Comparison of ENCODE assay signal across 1 cellular context in genomic region chr1:243756529-243756928, GRCh38.
A peak's percentile ranks its signal among the peaks of the same experiment; 100 is the strongest.
TF ChIP-seq lines count a peak whose summit lies in the region.

No MANE protein-coding gene starts in this region.

TF ChIP-seq in HEK293T, 16 proteins besides CTCF, POLR2A, EP300 and RAD21 (continued from another document):
- TF ChIP-seq, protein P1, sequence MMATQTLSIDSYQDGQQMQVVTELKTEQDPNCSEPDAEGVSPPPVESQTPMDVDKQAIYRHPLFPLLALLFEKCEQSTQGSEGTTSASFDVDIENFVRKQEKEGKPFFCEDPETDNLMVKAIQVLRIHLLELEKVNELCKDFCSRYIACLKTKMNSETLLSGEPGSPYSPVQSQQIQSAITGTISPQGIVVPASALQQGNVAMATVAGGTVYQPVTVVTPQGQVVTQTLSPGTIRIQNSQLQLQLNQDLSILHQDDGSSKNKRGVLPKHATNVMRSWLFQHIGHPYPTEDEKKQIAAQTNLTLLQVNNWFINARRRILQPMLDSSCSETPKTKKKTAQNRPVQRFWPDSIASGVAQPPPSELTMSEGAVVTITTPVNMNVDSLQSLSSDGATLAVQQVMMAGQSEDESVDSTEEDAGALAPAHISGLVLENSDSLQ (IDR thresholded peaks at IDR 0.05): peak; percentile 29; the same call in 1 of the 2 replicates
